ENCODE assay signal across 8 cellular contexts in the genomic region with DNA sequence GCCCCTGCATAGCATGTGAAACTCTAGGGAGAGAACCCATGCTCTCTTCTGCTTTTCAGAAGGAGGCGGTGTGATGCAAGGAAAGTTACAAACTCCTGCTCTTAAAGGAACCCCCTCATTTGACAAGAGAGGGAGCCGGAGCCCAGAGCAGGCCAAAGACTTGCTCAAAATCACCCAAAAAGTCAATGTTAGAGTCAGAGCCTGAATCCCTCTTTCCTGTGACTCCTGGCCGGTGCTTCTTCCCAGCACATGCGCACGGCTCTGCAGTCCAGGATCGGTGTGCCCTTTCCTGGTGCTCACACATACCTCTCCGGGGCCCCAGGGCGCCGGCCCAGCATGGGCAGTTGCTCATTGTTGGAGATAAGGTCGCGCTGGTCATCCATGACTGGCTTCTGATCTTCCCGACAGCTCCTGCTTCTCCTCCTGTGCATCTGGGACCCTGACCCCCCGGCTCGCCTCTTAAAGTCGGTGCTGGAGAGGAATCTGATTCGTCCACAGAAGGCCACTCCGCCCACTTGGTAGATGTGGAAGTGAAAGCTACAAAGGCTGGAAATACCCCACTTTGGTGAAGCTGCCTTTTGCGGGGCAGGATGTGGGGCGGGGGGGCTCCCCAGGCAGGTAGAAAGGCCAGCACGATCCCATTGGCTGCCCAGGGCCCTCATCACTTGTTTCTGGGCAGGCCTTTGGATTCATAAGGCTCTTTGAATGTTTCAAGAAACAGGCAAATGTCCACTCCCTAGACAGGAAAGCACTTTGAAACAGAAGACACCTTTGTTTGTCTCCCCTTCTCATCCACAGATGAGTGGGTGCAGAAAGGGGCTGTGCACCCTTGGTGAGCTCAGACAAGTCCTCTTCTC. TPM values are rescaled to one million over a fixed set of nuclear protein-coding genes. Genes with fewer than 3 reads are reported as not detected.
A peak's percentile ranks its signal among the peaks of the same experiment; 100 is the strongest.
DNase-seq lines count a peak whose midpoint lies in the region; ATAC-seq and TF ChIP-seq lines count a peak whose summit lies in the region.

Gene CD74 (minus strand): TSS at position 592 of the 857 bp plus-strand sequence. CDS start 161 bp downstream, at position 431.

- 11% methylated on average over 11 of the region's 20 CpGs; no CpG with 5 or more reads in 1 of the 2 donors for WGBS in gastroesophageal sphincter (ENCODE audit: low coverage in 1 of 2), 2 donors
- 43% methylated on average over 5 of the region's 20 CpGs for WGBS in suprapubic skin

- H3K4me3 Mint-ChIP-seq in activated T-helper 17 cell treated with anti-CD3 and anti-CD28 coated beads, Interleukin-2, amount 50 U/mL, for 72 hours = peak within 1 kb of the TSS; percentile 100

- no peaks in the 10 kb centered on the region for H3K27me3 ChIP-seq in Panc1 (ENCODE audit: control insufficient read depth, insufficient read depth, low read length)
- no peaks in the 10 kb centered on the region for H3K27me3 ChIP-seq in gastroesophageal sphincter
- H3K27me3 ChIP-seq in suprapubic skin = no peaks in the 10 kb centered on the region

- H3K4me1 ChIP-seq in Panc1 (ENCODE audit: control insufficient read depth, insufficient read depth, low read length) (0 out of 2 replicates have a peak, but pooled peaks cover 4% of the 10 kb centered on the region), gastroesophageal sphincter (peaks cover 2 to 48% (median 4%) of the 10 kb centered on the region in 3 donors), suprapubic skin (peaks cover 29% of the 10 kb centered on the region)

- CTCF ChIA-PET in Panc1 (lab: Charles Lee) = no interaction called here

- no peak for TF ChIP-seq EP300 in gastroesophageal sphincter (IDR thresholded peaks at IDR 0.05)
- TF ChIP-seq EP300 in suprapubic skin (IDR thresholded peaks at IDR 0.05) = no peak

- intact Hi-C loops in Panc1 (cut with micrococcal nuclease; ENCODE audit: unreplicated experiment) = no loop called here

- H3K27ac ChIP-seq in Panc1 (ENCODE audit: low read length) (no peak within 1 kb of the TSS), gastroesophageal sphincter (peak within 1 kb of the TSS; percentile 24 to 87 (median 80)), suprapubic skin (peak within 1 kb of the TSS; percentile 77)

- H3K9me3 ChIP-seq in Panc1 (ENCODE audit: control insufficient read depth, insufficient read depth, low read depth, low read length) (no peaks in the 10 kb centered on the region), gastroesophageal sphincter (no peaks in the 10 kb centered on the region), suprapubic skin (no peaks in the 10 kb centered on the region)

- no TSS peak for BruUV-seq in Panc1 (replicated peaks; lab: Mats Ljungman, UMichigan)

- TF ChIP-seq CTCF in Panc1 (IDR thresholded peaks at IDR 0.05) (no peak), gastroesophageal sphincter (IDR thresholded peaks at IDR 0.05) (no peak), suprapubic skin (IDR thresholded peaks at IDR 0.05) (no peak)

- H3K27ac Mint-ChIP-seq in activated T-helper 17 cell treated with anti-CD3 and anti-CD28 coated beads, Interleukin-2, amount 50 U/mL, for 72 hours = peak within 1 kb of the TSS; percentile 100

- peak; percentile 100 for TF ChIP-seq POLR2A in GM18505 (IDR thresholded peaks at IDR 0.05; ENCODE audit: borderline replicate concordance, extremely low read depth, insufficient read depth, insufficient read length)
- peak; percentile 40 to 79 for TF ChIP-seq POLR2A in gastroesophageal sphincter (IDR thresholded peaks at IDR 0.05)
- peak in 1 of 2 donors; percentile 43 for TF ChIP-seq POLR2A in suprapubic skin (IDR thresholded peaks at IDR 0.05)

- no peaks in the 10 kb centered on the region for H3K27me3 Mint-ChIP-seq in activated T-helper 17 cell treated with anti-CD3 and anti-CD28 coated beads, Interleukin-2, amount 50 U/mL, for 72 hours

- in situ Hi-C loops in Panc1 (cut with HindIII; ENCODE audit: low pct_unique_long_range_greater_than_20kb, low sequenced_read_pairs) = no loop called here

- peak within 1 kb of the TSS in 1 of 2 experiments; percentile 40; a peak in 3 of 4 replicates for H3K4me3 ChIP-seq in Panc1 (ENCODE audit: low read depth in 2 of 2, low read length in 2 of 2)
- peak within 1 kb of the TSS; percentile 46 to 52 for H3K4me3 ChIP-seq in gastroesophageal sphincter
- H3K4me3 ChIP-seq in suprapubic skin = peak within 1 kb of the TSS; percentile 49

- DNase-seq in Panc1 (ENCODE audit: low read depth, low spot score) = no peak
- DNase-seq in occipital lobe (lab: John Stamatoyannopoulos, UW) = peak; percentile 40
- DNase-seq in suprapubic skin (ENCODE audit: low spot score in 2 of 2) = peak; percentile 85 to 87
- DNase-seq in OCI-M2 (lab: John Stamatoyannopoulos, UW; ENCODE audit: unreplicated experiment) = no peak

- peaks cover 21% of the 10 kb centered on the region for H3K4me1 Mint-ChIP-seq in activated T-helper 17 cell treated with anti-CD3 and anti-CD28 coated beads, Interleukin-2, amount 50 U/mL, for 72 hours

- ATAC-seq in GM18505 (IDR thresholded peaks at IDR 0.05; ENCODE audit: unreplicated experiment) (peak; percentile 60), HG02938 (IDR thresholded peaks at IDR 0.05; ENCODE audit: unreplicated experiment) (peak; percentile 69), Panc1 (peak; percentile 55), gastroesophageal sphincter (peak; percentile 77)
- peak; percentile 86 for ATAC-seq in activated T-helper 17 cell treated with anti-CD3 and anti-CD28 coated beads, Interleukin-2, amount 50 U/mL, for 72 hours (replicated peaks)

- H3K36me3 ChIP-seq in Panc1 (ENCODE audit: control insufficient read depth, insufficient read depth, low read length) (no peaks in the 10 kb centered on the region), gastroesophageal sphincter (no peaks in the 10 kb centered on the region), suprapubic skin (no peaks in the 10 kb centered on the region)

- H3K36me3 Mint-ChIP-seq in activated T-helper 17 cell treated with anti-CD3 and anti-CD28 coated beads, Interleukin-2, amount 50 U/mL, for 72 hours (ENCODE audit: low read depth) = peaks cover 36% of the 10 kb centered on the region

- POLR2A ChIA-PET in Panc1 (lab: Charles Lee) = no interaction called here

- H3K9me3 Mint-ChIP-seq in activated T-helper 17 cell treated with anti-CD3 and anti-CD28 coated beads, Interleukin-2, amount 50 U/mL, for 72 hours = no peaks in the 10 kb centered on the region

RNA-seq across cellular contexts. Expression of gene CD74, which starts in this region (rescaled TPM):
- total RNA-seq in Panc1 (2021; ENCODE audit: unreplicated experiment) (12.7 TPM), gastroesophageal sphincter (100 to 1,000 TPM; 142 to 720 (median 338) TPM), occipital lobe (4.1 TPM), suprapubic skin (1,000 to 10,000 TPM in 1 of 4 donors, 100 to 1,000 TPM in 3; 433 to 1,002 (median 776) TPM)
- polyA plus RNA-seq in Panc1 (2012; ENCODE audit: insufficient read length) = 6.5 TPM
- total RNA-seq in activated T-helper 17 cell treated with anti-CD3 and anti-CD28 coated beads, Interleukin-2, amount 50 U/mL, for 72 hours = 100 to 1,000 TPM; 265 to 629 TPM

Comparison
In these comparisons a context has a peak if more than half of its experiments do, and no peak if none do; other contexts are left out.
1. RNA of gene CD74 (total RNA-seq): 433 to 1,002 TPM in suprapubic skin, 265 to 629 TPM in activated T-helper 17 cell treated with anti-CD3 and anti-CD28 coated beads, Interleukin-2, amount 50 U/mL, for 72 hours and 142 to 720 TPM in gastroesophageal sphincter; 12.7 TPM in Panc1 (single experiment) and 4.1 TPM in occipital lobe (single experiment); every median in the first group is over 10 times any median in the second.
2. DNase-seq: peak in occipital lobe (single experiment) and suprapubic skin (2 of 2); none in Panc1 (single experiment) and OCI-M2 (single experiment).
3. Peak in every context shown above with its lines, with median percentiles within 50 percentile points of each other: ATAC-seq.